ENCODE assay signal across 1 cellular context in the genomic region with DNA sequence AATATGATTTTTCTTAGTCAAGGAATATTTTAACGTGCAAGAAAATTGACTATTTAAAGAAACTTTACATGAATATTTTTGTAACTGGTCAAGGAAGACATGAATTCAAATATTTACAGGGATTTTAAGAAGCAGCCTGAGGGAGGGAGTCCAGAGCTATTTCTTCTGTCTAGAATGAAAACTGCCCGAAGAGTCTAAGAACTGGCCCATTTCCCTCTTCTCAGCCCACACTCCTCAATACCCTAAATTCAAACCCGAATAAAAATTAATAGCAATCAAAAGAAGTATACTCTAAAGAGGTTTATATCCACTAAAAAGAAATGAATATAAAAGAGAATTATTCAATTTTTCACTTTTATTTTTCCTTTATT.
TF ChIP-seq lines count a peak whose summit lies in the region.

No MANE protein-coding gene starts in this region.

TF ChIP-seq in GM12878, 131 proteins besides CTCF, POLR2A, EP300 and RAD21:
- TF ChIP-seq MTA2 (IDR thresholded peaks at IDR 0.05; ENCODE audit: low read depth): no peak
- TF ChIP-seq BRCA1 (IDR thresholded peaks at IDR 0.05; ENCODE audit: low read depth, low read length): no peak
- TF ChIP-seq MYB (IDR thresholded peaks at IDR 0.05; ENCODE audit: borderline replicate concordance, low read depth, low read length): no peak
- no peak for TF ChIP-seq HDGF (IDR thresholded peaks at IDR 0.05)
- TF ChIP-seq POLR2AphosphoS5 (IDR thresholded peaks at IDR 0.05; ENCODE audit: low read length): no peak
- TF ChIP-seq WRNIP1 (IDR thresholded peaks at IDR 0.05; ENCODE audit: borderline replicate concordance, low read depth, low read length): no peak
- TF ChIP-seq SP1 (IDR thresholded peaks at IDR 0.05; ENCODE audit: low read depth, low read length): no peak
- TF ChIP-seq TBL1XR1 (IDR thresholded peaks at IDR 0.05; ENCODE audit: low read depth, low read length): no peak
- no peak for TF ChIP-seq ZNF207 (IDR thresholded peaks at IDR 0.05; ENCODE audit: borderline replicate concordance)
- no peak for TF ChIP-seq NFIC (IDR thresholded peaks at IDR 0.05; ENCODE audit: low read depth, low read length)
